Comparison of ENCODE assay signal across 21 cellular contexts in the genomic region with DNA sequence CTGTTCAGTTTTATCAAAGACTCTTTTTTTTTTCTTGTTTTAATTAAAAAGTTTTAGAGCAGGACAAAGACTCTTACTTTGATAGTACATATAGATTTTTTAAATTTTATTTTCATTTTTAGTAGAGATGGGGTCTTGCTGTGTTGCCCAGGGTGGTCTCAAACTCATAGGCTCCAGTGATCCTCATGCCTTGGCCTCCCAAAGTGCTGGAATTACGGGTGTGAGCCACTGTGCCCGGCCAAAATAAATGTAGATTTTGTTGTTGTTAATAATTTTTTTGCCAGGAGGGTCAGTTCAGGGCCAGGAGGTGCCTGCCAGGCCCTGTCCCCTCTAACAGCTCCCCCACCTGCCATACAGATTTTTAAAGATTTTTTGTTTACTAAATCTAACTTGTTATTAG. TPM values are rescaled to one million over a fixed set of nuclear protein-coding genes. Genes with fewer than 3 reads are reported as not detected.
DNase-seq lines count a peak whose midpoint lies in the region; ATAC-seq and TF ChIP-seq lines count a peak whose summit lies in the region.
"Had no signal": no experiment of that assay in that cellular context is flagged by ENCODE, and none has a peak within 500 bp of the region (broad histone marks: within the 10 kb centered on the region; RNA-seq: fewer than 3 reads in every experiment).

No MANE protein-coding gene starts in this region.

- H3K36me3 Mint-ChIP-seq in immature natural killer cell = peaks cover 6 to 17% (median 14%) of the 10 kb centered on the region in 3 donors

- H3K27me3 Mint-ChIP-seq in immature natural killer cell (ENCODE audit: low read depth in 3 of 3) = no peaks in the 10 kb centered on the region
- H3K27me3 Mint-ChIP-seq: activated naive CD8-positive, alpha-beta T cell treated with anti-CD3 and anti-CD28 coated beads, Interleukin-2, amount 10 ng/mL, durations not matched to agents 7 days and 5 days; CD4-positive, alpha-beta memory T cell; dendritic cell treated with granulocyte-macrophage colony-stimulating factor and Interleukin-4, amounts not matched to agents 40 ng/mL and 50 ng/mL, for 4 days; progenitor cell of endocrine pancreas had no signal

- no peak for TF ChIP-seq CTCF in heart right ventricle (IDR thresholded peaks at IDR 0.05)
- TF ChIP-seq CTCF in MM.1S (IDR thresholded peaks at IDR 0.05; ENCODE audit: low read length) = no peak

- H3K79me2 ChIP-seq in MM.1S (ENCODE audit: low read length) = peaks cover 4% of the 10 kb centered on the region; the same call in 1 of the 2 replicates

- H3F3A ChIP-seq in MM.1S (ENCODE audit: insufficient read depth, low read length) = peaks cover 22% of the 10 kb centered on the region

- H3K27me3 ChIP-seq in heart right ventricle (no peaks in the 10 kb centered on the region), MM.1S (replicated peaks; ENCODE audit: insufficient read depth, low read length) (no peaks in the 10 kb centered on the region), stomach smooth muscle (ENCODE audit: control insufficient read depth in 1 of 2, insufficient read depth in 2 of 2, low read length in 2 of 2) (no peaks in the 10 kb centered on the region)
- H3K27me3 ChIP-seq: brain microvascular endothelial cell had no signal

- intact Hi-C loops in heart right ventricle (cut with DNase I) (no loop called here), Right ventricle myocardium superior (cut with DNase I) (no loop called here)

- H3K9me3 ChIP-seq in heart right ventricle (no peaks in the 10 kb centered on the region), MM.1S (replicated peaks; ENCODE audit: insufficient read depth, low read length) (no peaks in the 10 kb centered on the region), stomach smooth muscle (ENCODE audit: control insufficient read depth in 2 of 2, low read length in 2 of 2) (no peaks in the 10 kb centered on the region)

- H3K4me1 ChIP-seq in heart right ventricle = peaks cover 0 to 21% (median 7%) of the 10 kb centered on the region in 9 donors
- peaks cover 9% of the 10 kb centered on the region; the same call in 1 of the 2 replicates for H3K4me1 ChIP-seq in MM.1S (ENCODE audit: low read length)
- H3K4me1 ChIP-seq in stomach smooth muscle (ENCODE audit: control insufficient read depth, insufficient read depth, low read length) = peaks cover 4% of the 10 kb centered on the region

- peak overlapping the region in 3 of 5 donors; percentile 45 to 72 (median 65) for H3K4me3 Mint-ChIP-seq in immature natural killer cell
- H3K4me3 Mint-ChIP-seq: activated naive CD8-positive, alpha-beta T cell treated with anti-CD3 and anti-CD28 coated beads, Interleukin-2, amount 10 ng/mL, durations not matched to agents 7 days and 5 days; activated T-helper 1 cell treated with anti-CD3 and anti-CD28 coated beads, Interleukin-12 subunit alpha, Interleukin-12 subunit beta, Interleukin-2, Interleukin-4 antibody, amounts not matched to agents 30 ng/mL and 10 ng/mL and 1 ng/mL, durations not matched to agents 14 hours and 24 hours and 36 hours; CD4-positive, alpha-beta memory T cell; dendritic cell treated with granulocyte-macrophage colony-stimulating factor and Interleukin-4, amounts not matched to agents 40 ng/mL and 50 ng/mL, for 4 days; nephron had no signal

- ATAC-seq in heart right ventricle (no peak), Right ventricle myocardium superior (ENCODE audit: poor library complexity) (no peak)

- H3K4me1 Mint-ChIP-seq in immature natural killer cell = peaks cover 17 to 23% of the 10 kb centered on the region in 2 donors
- H3K4me1 Mint-ChIP-seq: nephron had no signal

- H3K27ac ChIP-seq in heart right ventricle (peak overlapping the region in 9 of 10 donors; percentile 25 to 74 (median 63)), MM.1S (ENCODE audit: low read length) (peak overlapping the region; percentile 92), stomach smooth muscle (ENCODE audit: low read length) (peak overlapping the region; percentile 31)
- H3K27ac ChIP-seq: brain microvascular endothelial cell had no signal

- H4K20me1 ChIP-seq in MM.1S (ENCODE audit: insufficient read depth, low read length) = no peaks in the 10 kb centered on the region

- H3K4me3 ChIP-seq in heart right ventricle (no peak overlapping the region), MM.1S (ENCODE audit: low read length) (no peak overlapping the region), stomach smooth muscle (ENCODE audit: low read length in 2 of 2) (no peak overlapping the region)

- no peaks in the 10 kb centered on the region for H3K9me2 ChIP-seq in MM.1S (replicated peaks; ENCODE audit: insufficient read depth, low read length)

- DNase-seq in heart right ventricle (no peak), Right ventricle myocardium superior (no peak), MM.1S (no peak), immature natural killer cell (no peak), GOT3 (lab: John Stamatoyannopoulos, UW) (no peak), NCI-H1436 (lab: John Stamatoyannopoulos, UW) (no peak), NCI-H2081 treated with DMSO at 0.1 percent for 48 hours (lab: John Stamatoyannopoulos, UW) (no peak)
- DNase-seq: activated naive CD8-positive, alpha-beta T cell treated with anti-CD3 and anti-CD28 coated beads, Interleukin-2, amount 10 ng/mL, durations not matched to agents 7 days and 5 days; brain microvascular endothelial cell; CD4-positive, alpha-beta memory T cell; foreskin fibroblast; kidney glomerular epithelial cell; NCI-H1417 treated with DMSO at 0.1 percent for 48 hours; NCI-H2171 treated with DMSO at 0.1 percent for 48 hours; NCI-H69; stimulated activated CD8-positive, alpha-beta memory T cell treated with anti-CD3 and anti-CD28 coated beads, Interleukin-4, amount 100 ng/mL, for 48 hours had no signal

- H3K36me3 ChIP-seq in heart right ventricle (peaks cover 0 to 100% (median 43%) of the 10 kb centered on the region in 9 donors), MM.1S (replicated peaks; ENCODE audit: insufficient read depth, low read length) (no peaks in the 10 kb centered on the region; the same call in 1 of the 2 replicates), stomach smooth muscle (ENCODE audit: control insufficient read depth in 2 of 2, insufficient read depth in 2 of 2, low read length in 2 of 2) (peaks cover 7 to 18% of the 10 kb centered on the region in 2 donors)

- H3K4me2 ChIP-seq in MM.1S (ENCODE audit: low read depth, low read length) = peak overlapping the region; percentile 34; the same call in 1 of the 2 replicates

- H3K27ac Mint-ChIP-seq in immature natural killer cell = peak overlapping the region in 5 of 6 donors; percentile 60 to 85 (median 82)
- H3K27ac Mint-ChIP-seq: activated T-helper 1 cell treated with anti-CD3 and anti-CD28 coated beads, Interleukin-12 subunit alpha, Interleukin-12 subunit beta, Interleukin-2, Interleukin-4 antibody, amounts not matched to agents 30 ng/mL and 10 ng/mL and 1 ng/mL, durations not matched to agents 14 hours and 24 hours and 36 hours; dendritic cell treated with granulocyte-macrophage colony-stimulating factor and Interleukin-4, amounts not matched to agents 40 ng/mL and 50 ng/mL, for 4 days; nephron; progenitor cell of endocrine pancreas had no signal

- H3K9ac ChIP-seq in MM.1S (ENCODE audit: low read length) = peak overlapping the region; percentile 70
- H3K9ac ChIP-seq in stomach smooth muscle (ENCODE audit: low read length in 2 of 2) = no peak overlapping the region

- 90 to 97% methylated on average over 2 of the region's 2 CpGs for WGBS in heart right ventricle, 2 donors

- peak overlapping the region; percentile 3; the same call in 1 of the 2 replicates for H2AFZ ChIP-seq in MM.1S (ENCODE audit: low read length)

- H3K9me3 Mint-ChIP-seq in immature natural killer cell = no peaks in the 10 kb centered on the region
- H3K9me3 Mint-ChIP-seq: activated naive CD8-positive, alpha-beta T cell treated with anti-CD3 and anti-CD28 coated beads, Interleukin-2, amount 10 ng/mL, durations not matched to agents 7 days and 5 days; activated T-helper 1 cell treated with anti-CD3 and anti-CD28 coated beads, Interleukin-12 subunit alpha, Interleukin-12 subunit beta, Interleukin-2, Interleukin-4 antibody, amounts not matched to agents 30 ng/mL and 10 ng/mL and 1 ng/mL, durations not matched to agents 14 hours and 24 hours and 36 hours; CD4-positive, alpha-beta memory T cell; dendritic cell treated with granulocyte-macrophage colony-stimulating factor and Interleukin-4, amounts not matched to agents 40 ng/mL and 50 ng/mL, for 4 days; nephron had no signal

RNA-seq across cellular contexts. Expression of a gene that starts 17.0 kb away (rescaled TPM):
- total RNA-seq in heart right ventricle (10 to 100 TPM; 17.1 to 28.4 (median 23.4) TPM), Right ventricle myocardium superior (18.9 TPM)
- polyA plus RNA-seq in heart right ventricle (10 to 100 TPM; 10.7 to 13.6 TPM), immature natural killer cell (10 to 100 TPM; 26.2 to 37.4 (median 36.9) TPM)

RNA-seq across cellular contexts. Expression of a gene that starts 40.3 kb away (rescaled TPM):
- total RNA-seq in heart right ventricle = 100 to 1,000 TPM in 9 of 10 donors, 10 to 100 TPM in 1; 94.8 to 139 (median 126) TPM
- 10 to 100 TPM; 46.9 to 47.3 TPM for polyA plus RNA-seq in heart right ventricle
- total RNA-seq in Right ventricle myocardium superior = 93.8 TPM
- polyA plus RNA-seq in immature natural killer cell = 10 to 100 TPM; 19.9 to 61.2 (median 21.4) TPM

RNA-seq across cellular contexts. Expression of a gene that starts 44.6 kb away (rescaled TPM):
- total RNA-seq in heart right ventricle = 10 to 100 TPM; 32.3 to 53.1 (median 43.3) TPM
- polyA plus RNA-seq in heart right ventricle = 10 to 100 TPM; 65.6 to 95.2 TPM
- 48.2 TPM for total RNA-seq in Right ventricle myocardium superior
- 10 to 100 TPM; 11.6 to 15.7 (median 12.6) TPM for polyA plus RNA-seq in immature natural killer cell

RNA-seq across cellular contexts. Expression of a gene that starts 57.7 kb away (rescaled TPM):
- total RNA-seq in heart right ventricle (100 to 1,000 TPM; 217 to 323 (median 286) TPM), Right ventricle myocardium superior (261 TPM)
- polyA plus RNA-seq in heart right ventricle (100 to 1,000 TPM in 1 of 2 donors, 10 to 100 TPM in 1; 75.4 to 185 TPM), immature natural killer cell (10 to 100 TPM; 61.6 to 99.8 (median 76.5) TPM)

Comparison
In these comparisons a context has a peak if more than half of its experiments do, and no peak if none do; other contexts are left out.
1. H3K27ac ChIP-seq: peak in every context shown above with its lines; median percentile 92 in MM.1S; 63 in heart right ventricle; 31 in stomach smooth muscle.